ENCODE assay signal across 8 cellular contexts in genomic region chr7:131231381-131232220, GRCh38.
DNase-seq lines count a peak whose midpoint lies in the region; ATAC-seq and TF ChIP-seq lines count a peak whose summit lies in the region.

No MANE protein-coding gene starts in this region.

- H3K36me3 ChIP-seq in DOHH2 (ENCODE audit: control insufficient read depth, low read length) (no peaks in the 10 kb centered on the region), gastroesophageal sphincter (no peaks in the 10 kb centered on the region), hepatocyte (replicated peaks; ENCODE audit: insufficient read depth, low read depth) (no peaks in the 10 kb centered on the region)

- peak overlapping the region; percentile 88 for H3K27ac ChIP-seq in DOHH2 (ENCODE audit: low read depth, low read length)
- peak overlapping the region in 3 of 4 donors; percentile 37 to 53 (median 38) for H3K27ac ChIP-seq in gastroesophageal sphincter
- no peak overlapping the region for H3K27ac ChIP-seq in hepatocyte

- H3K4me1 ChIP-seq in DOHH2 (ENCODE audit: control insufficient read depth, low read length): peaks cover 48% of the 10 kb centered on the region
- peaks cover 0 to 5% (median 0%) of the 10 kb centered on the region in 3 donors for H3K4me1 ChIP-seq in gastroesophageal sphincter
- H3K4me1 ChIP-seq in hepatocyte (ENCODE audit: insufficient read depth): peaks cover 5% of the 10 kb centered on the region

- peaks cover 16% of the 10 kb centered on the region for H3F3A ChIP-seq in DOHH2 (ENCODE audit: control insufficient read depth, insufficient read depth)

- ATAC-seq in GM21737 (IDR thresholded peaks at IDR 0.05; ENCODE audit: unreplicated experiment) (peak; percentile 83), gastroesophageal sphincter (peak; percentile 66)

- H3K4me3 ChIP-seq in DOHH2 (ENCODE audit: low read length) (peak overlapping the region; percentile 67), gastroesophageal sphincter (no peak overlapping the region), hepatocyte (no peak overlapping the region)

- H3K9me2 ChIP-seq in DOHH2 (replicated peaks; ENCODE audit: control insufficient read depth, low read length) (no peaks in the 10 kb centered on the region), hepatocyte (replicated peaks; ENCODE audit: insufficient read depth) (no peaks in the 10 kb centered on the region)

- no peak for TF ChIP-seq POLR2A in gastroesophageal sphincter (IDR thresholded peaks at IDR 0.05)

- TF ChIP-seq EP300 in gastroesophageal sphincter (IDR thresholded peaks at IDR 0.05): no peak

- H2AFZ ChIP-seq in hepatocyte: no peak overlapping the region

- H4K20me1 ChIP-seq in DOHH2 (ENCODE audit: control insufficient read depth, insufficient read depth, low read depth, low read length) (no peaks in the 10 kb centered on the region), hepatocyte (ENCODE audit: insufficient read depth, poor library complexity, severe bottlenecking) (no peaks in the 10 kb centered on the region)

- DNase-seq in MV-4-11 (lab: John Stamatoyannopoulos, UW) (peak; percentile 94), activated T-cell treated with anti-CD3 and anti-CD28 coated beads for 1 hour (ENCODE audit: low read depth) (peak; percentile 14), T1000 (lab: John Stamatoyannopoulos, UW) (no peak), hepatocyte (ENCODE audit: low spot score) (no peak)
- peak; percentile 54 for DNase-seq in stimulated activated CD4-positive, alpha-beta T cell treated with anti-CD3 and anti-CD28 coated beads, Interleukin-4, amount 100 ng/mL, for 1 hour

- no peaks in the 10 kb centered on the region for H3K27me3 ChIP-seq in DOHH2 (ENCODE audit: control insufficient read depth, low read length)
- no peaks in the 10 kb centered on the region for H3K27me3 ChIP-seq in gastroesophageal sphincter
- no peaks in the 10 kb centered on the region for H3K27me3 ChIP-seq in hepatocyte

- H3K79me2 ChIP-seq in DOHH2 (ENCODE audit: control insufficient read depth, low read length) (no peaks in the 10 kb centered on the region), hepatocyte (no peaks in the 10 kb centered on the region)

- no peak for TF ChIP-seq CTCF in DOHH2 (IDR thresholded peaks at IDR 0.05; ENCODE audit: low read depth, low read length, poor library complexity, severe bottlenecking)
- no peak for TF ChIP-seq CTCF in gastroesophageal sphincter (IDR thresholded peaks at IDR 0.05)
- TF ChIP-seq CTCF in hepatocyte (IDR thresholded peaks at IDR 0.05; ENCODE audit: poor library complexity): no peak

- peak overlapping the region; percentile 82 for H3K4me2 ChIP-seq in DOHH2 (ENCODE audit: low read length)
- H3K4me2 ChIP-seq in hepatocyte: no peak overlapping the region

- 53 to 75% methylated on average over 6 to 10 of the region's 10 CpGs for WGBS in gastroesophageal sphincter (ENCODE audit: low coverage in 1 of 2), 2 donors
- WGBS in hepatocyte (ENCODE audit: low lambda C conversion rate, missing lambda C conversion rate): 92% methylated on average over 10 of the region's 10 CpGs

- no peaks in the 10 kb centered on the region for H3K9me3 ChIP-seq in DOHH2 (ENCODE audit: control insufficient read depth, insufficient read depth, low read length)
- no peaks in the 10 kb centered on the region for H3K9me3 ChIP-seq in gastroesophageal sphincter
- no peaks in the 10 kb centered on the region for H3K9me3 ChIP-seq in hepatocyte (ENCODE audit: low read depth)

Comparison
In these comparisons a context has a peak if more than half of its experiments do, and no peak if none do; other contexts are left out.
1. DNase-seq: peak in MV-4-11 (single experiment), activated T-cell treated with anti-CD3 and anti-CD28 coated beads for 1 hour (single experiment) and stimulated activated CD4-positive, alpha-beta T cell treated with anti-CD3 and anti-CD28 coated beads, Interleukin-4, amount 100 ng/mL, for 1 hour (single experiment); none in T1000 (single experiment) and hepatocyte (single experiment).